Comparison of ENCODE assay signal across 2 cellular contexts in genomic region chr15:74935193-74935592, GRCh38.
TF ChIP-seq lines count a peak whose summit lies in the region.
"Not testable (repeated sequence)": the region's sequence is repeated elsewhere in the genome, so short reads cannot be mapped to it uniquely, and the experiment has no call there.

No MANE protein-coding gene starts in this region.

TF ChIP-seq in A549, 52 proteins besides CTCF, POLR2A, EP300 and RAD21:
- peak; percentile 18; the same call in 1 of the 3 replicates for TF ChIP-seq SMC3 (IDR thresholded peaks at IDR 0.05)

TF ChIP-seq in HepG2, 621 proteins besides CTCF, POLR2A, EP300 and RAD21:
- peak; percentile 74; the same call in 1 of the 2 replicates for TF ChIP-seq ZNF770 (CRISPR knock-in tag; IDR thresholded peaks at IDR 0.05)
- TF ChIP-seq NR2F6 (IDR thresholded peaks at IDR 0.05), result not testable (repeated sequence)
- peak; percentile 37; the same call in 1 of the 2 replicates for TF ChIP-seq NR2F6 (CRISPR knock-in tag; IDR thresholded peaks at IDR 0.05)
